20 cellular contexts compared by ENCODE assay signal in the genomic region with DNA sequence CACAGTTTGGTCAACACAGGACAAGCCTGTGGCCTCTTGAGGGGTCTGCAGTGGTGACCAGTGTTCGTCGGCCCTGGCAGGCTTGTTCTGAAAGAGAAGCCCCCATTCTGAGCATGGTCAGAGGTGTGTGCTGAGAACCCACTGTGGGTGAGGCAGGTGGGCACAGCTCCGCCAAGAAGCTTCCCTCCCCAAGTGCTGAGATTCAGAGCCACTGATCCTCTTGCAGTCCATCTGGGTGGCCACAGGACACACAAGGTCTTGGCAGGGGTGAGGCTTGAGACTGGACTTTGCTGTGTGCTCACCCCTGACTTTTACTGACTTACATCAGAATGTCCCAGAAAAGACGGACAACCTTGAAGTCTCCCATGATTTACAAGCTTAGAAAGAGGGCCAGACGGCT. TPM values are rescaled to one million over a fixed set of nuclear protein-coding genes. Genes with fewer than 3 reads are reported as not detected.
DNase-seq lines count a peak whose midpoint lies in the region; ATAC-seq, FAIRE-seq and TF ChIP-seq lines count a peak whose summit lies in the region.
"Had no signal": no experiment of that assay in that cellular context is flagged by ENCODE, and none has a peak within 500 bp of the region (broad histone marks: within the 10 kb centered on the region; RNA-seq: fewer than 3 reads in every experiment).

No MANE protein-coding gene starts in this region.

- H3K36me3 Mint-ChIP-seq in chondrocyte (ENCODE audit: low read depth) = no peaks in the 10 kb centered on the region
- no peaks in the 10 kb centered on the region for H3K36me3 Mint-ChIP-seq in natural killer cell
- peaks cover 24% of the 10 kb centered on the region for H3K36me3 Mint-ChIP-seq in type B pancreatic cell

- H3K4me1 ChIP-seq in right cardiac atrium (ENCODE audit: control insufficient read depth, insufficient read depth, low read length) = peaks cover 42% of the 10 kb centered on the region

- H3K27ac ChIP-seq in right cardiac atrium (ENCODE audit: low read length) = no peak overlapping the region
- H3K27ac ChIP-seq: cardiac muscle cell had no signal

- no peak overlapping the region for H3K4me3 Mint-ChIP-seq in chondrocyte (ENCODE audit: unreplicated experiment)
- H3K4me3 Mint-ChIP-seq in natural killer cell = no peak overlapping the region
- no peak overlapping the region for H3K4me3 Mint-ChIP-seq in type B pancreatic cell
- H3K4me3 Mint-ChIP-seq: activated CD4-positive, alpha-beta T cell treated with anti-CD3 and anti-CD28 coated beads, Interleukin-2, amount 10 ng/mL, durations not matched to agents 7 days and 5 days; T-cell had no signal

- no peak for FAIRE-seq in HTR-8/SVneo (lab: Jason Lieb, UNC)
- FAIRE-seq: GM12878, H1 had no signal

- ATAC-seq in right cardiac atrium = no peak
- no peak for ATAC-seq in natural killer cell
- ATAC-seq in HG03520 (IDR thresholded peaks at IDR 0.05; ENCODE audit: unreplicated experiment) = no peak
- ATAC-seq: GM12878, T-cell had no signal

- H3K9me3 Mint-ChIP-seq in chondrocyte (ENCODE audit: low read depth) (no peaks in the 10 kb centered on the region), natural killer cell (no peaks in the 10 kb centered on the region), type B pancreatic cell (no peaks in the 10 kb centered on the region)
- H3K9me3 Mint-ChIP-seq: activated CD4-positive, alpha-beta T cell treated with anti-CD3 and anti-CD28 coated beads, Interleukin-2, amount 10 ng/mL, durations not matched to agents 7 days and 5 days; T-cell had no signal

- H3K9me3 ChIP-seq in right cardiac atrium (ENCODE audit: control insufficient read depth, low read length) = no peaks in the 10 kb centered on the region

- H3K27me3 ChIP-seq in right cardiac atrium (ENCODE audit: control insufficient read depth, insufficient read depth) = no peaks in the 10 kb centered on the region
- H3K27me3 ChIP-seq: cardiac muscle cell had no signal

- 81% methylated on average over 5 of the region's 5 CpGs for WGBS in right cardiac atrium

- intact Hi-C loops in cardiac septum (cut with DNase I) (no loop called here), right cardiac atrium (cut with DNase I) (loop anchor here in 1 of 4 donors (5.0 kb wide), 1 partner anchor 36 kb away; no protein-coding TSS in a partner anchor), natural killer cell (cut with micrococcal nuclease) (no loop called here)

- no peaks in the 10 kb centered on the region for H3K27me3 Mint-ChIP-seq in chondrocyte (ENCODE audit: low read depth)
- H3K27me3 Mint-ChIP-seq in natural killer cell (ENCODE audit: low read depth in 2 of 2) = no peaks in the 10 kb centered on the region
- no peaks in the 10 kb centered on the region for H3K27me3 Mint-ChIP-seq in type B pancreatic cell
- H3K27me3 Mint-ChIP-seq: activated CD4-positive, alpha-beta T cell treated with anti-CD3 and anti-CD28 coated beads, Interleukin-2, amount 10 ng/mL, durations not matched to agents 7 days and 5 days; T-cell had no signal

- H3K4me1 Mint-ChIP-seq in chondrocyte (ENCODE audit: low read depth) (peaks cover 59% of the 10 kb centered on the region), natural killer cell (peaks cover 44 to 66% of the 10 kb centered on the region in 2 donors), type B pancreatic cell (ENCODE audit: unreplicated experiment) (peaks cover 44% of the 10 kb centered on the region)

- TF ChIP-seq CTCF in chondrocyte (IDR thresholded peaks at IDR 0.05) (no peak), natural killer cell (IDR thresholded peaks at IDR 0.05) (no peak), type B pancreatic cell (conservative IDR thresholded peaks at IDR 0.05) (no peak)

- H3K4me3 ChIP-seq in right cardiac atrium (ENCODE audit: low read length) = no peak overlapping the region
- H3K4me3 ChIP-seq: cardiac muscle cell, GM12878 had no signal

- DNase-seq in cardiac septum (ENCODE audit: low spot score) (peak; percentile 71), right cardiac atrium (no peak), chondrocyte (ENCODE audit: low spot score) (peak; percentile 54), natural killer cell (no peak), type B pancreatic cell (ENCODE audit: extremely low spot score, unreplicated experiment) (no peak), 8988T (no peak), HTR-8/SVneo (ENCODE audit: insufficient read length, low spot score) (no peak)
- DNase-seq: activated CD4-positive, alpha-beta T cell treated with anti-CD3 and anti-CD28 coated beads, Interleukin-2, amount 10 ng/mL, durations not matched to agents 7 days and 5 days; erythroblast; foreskin melanocyte; NCI-H1048; NCI-H187 treated with DMSO at 0.1 percent for 48 hours; NCI-H226; SIG-M5; stimulated activated CD4-positive, alpha-beta T cell treated with anti-CD3 and anti-CD28 coated beads, Interleukin-12 subunit alpha, Interleukin-12 subunit beta, amount 100 ng/mL, for 4 hours; T-cell had no signal

- H3K27ac Mint-ChIP-seq in chondrocyte (ENCODE audit: unreplicated experiment) (no peak overlapping the region), natural killer cell (peak overlapping the region; percentile 46 to 69), type B pancreatic cell (peak overlapping the region; percentile 21)
- H3K27ac Mint-ChIP-seq: activated CD4-positive, alpha-beta T cell treated with anti-CD3 and anti-CD28 coated beads, Interleukin-2, amount 10 ng/mL, durations not matched to agents 7 days and 5 days had no signal

RNA-seq across cellular contexts. Expression of a gene that starts 18.7 kb away (rescaled TPM):
- 554 TPM for total RNA-seq in cardiac septum
- total RNA-seq in right cardiac atrium = 100 to 1,000 TPM; 295 to 331 (median 321) TPM
- 228 TPM for polyA plus RNA-seq in right cardiac atrium
- total RNA-seq in chondrocyte = 197 to 352 TPM (median 345 TPM) in 3 replicates
- total RNA-seq in natural killer cell = 100 to 1,000 TPM; 225 to 272 (median 229) TPM
- total RNA-seq in type B pancreatic cell (ENCODE audit: low replicate concordance) = 275 and 367 TPM in 2 replicates

Comparison
In these comparisons a context has a peak if more than half of its experiments do, and no peak if none do; other contexts are left out.
1. DNase-seq: peak in cardiac septum (single experiment) and chondrocyte (single experiment); none in right cardiac atrium (0 of 3), natural killer cell (single experiment), type B pancreatic cell (single experiment), 8988T (single experiment) and HTR-8/SVneo (single experiment).